12 cellular contexts compared by ENCODE assay signal in genomic region chr9:70589571-70590263, GRCh38.
DNase-seq lines count a peak whose midpoint lies in the region; ATAC-seq, FAIRE-seq and TF ChIP-seq lines count a peak whose summit lies in the region.
"Had no signal": no experiment of that assay in that cellular context is flagged by ENCODE, and none has a peak within 500 bp of the region (broad histone marks: within the 10 kb centered on the region; RNA-seq: fewer than 3 reads in every experiment).

No MANE protein-coding gene starts in this region.

- TF ChIP-seq CTCF in IMR-90 (conservative IDR thresholded peaks at IDR 0.05; ENCODE audit: low read depth, low read length): no peak
- TF ChIP-seq CTCF in lower lobe of right lung (IDR thresholded peaks at IDR 0.05): no peak
- no peak for TF ChIP-seq CTCF in stomach (IDR thresholded peaks at IDR 0.05)

- peak overlapping the region; percentile 99 for H2BK20ac ChIP-seq in IMR-90 (ENCODE audit: low read depth, low read length)

- peak overlapping the region; percentile 97 for H2BK120ac ChIP-seq in IMR-90 (ENCODE audit: low read depth, low read length)

- no peaks in the 10 kb centered on the region for H3K27me3 ChIP-seq in IMR-90 (ENCODE audit: control insufficient read depth, insufficient read depth, low read length)
- H3K27me3 ChIP-seq in lower lobe of right lung (ENCODE audit: low read depth): no peaks in the 10 kb centered on the region
- no peaks in the 10 kb centered on the region for H3K27me3 ChIP-seq in stomach

- H2AK5ac ChIP-seq in IMR-90 (ENCODE audit: low read depth, low read length): peak overlapping the region; percentile 92

- dilution Hi-C loops in IMR-90 (cut with HindIII; ENCODE audit: low sequenced_read_pairs, unreplicated experiment): no loop called here

- POLR2A ChIA-PET in IMR-90 (lab: Charles Lee; ENCODE audit: unreplicated experiment): no interaction called here

- peak overlapping the region; percentile 49 for H3K9ac ChIP-seq in IMR-90 (ENCODE audit: low read depth, low read length)

- H3K4me2 ChIP-seq in IMR-90 (ENCODE audit: low read depth, low read length): peak overlapping the region; percentile 45

- ATAC-seq in IMR-90 (ENCODE audit: low read depth) (peak; percentile 57), lower lobe of right lung (peak; percentile 58 to 81), GM19455 (IDR thresholded peaks at IDR 0.05; ENCODE audit: unreplicated experiment) (no peak), left lobe of liver (no peak)
- ATAC-seq: natural killer cell treated with Interleukin-12 subunit alpha and Interleukin-12 subunit beta and Interleukin-15 and Interleukin-18, amount 100 ng/mL, for 72 hours had no signal

- H3K36me3 ChIP-seq in IMR-90 (ENCODE audit: control insufficient read depth, insufficient read depth, low read length): no peaks in the 10 kb centered on the region
- no peaks in the 10 kb centered on the region for H3K36me3 ChIP-seq in lower lobe of right lung
- H3K36me3 ChIP-seq in stomach: no peaks in the 10 kb centered on the region

- H3K4me1 ChIP-seq in IMR-90 (ENCODE audit: control insufficient read depth, insufficient read depth, low read length): peaks cover 27% of the 10 kb centered on the region
- H3K4me1 ChIP-seq in lower lobe of right lung: peaks cover 26% of the 10 kb centered on the region
- peaks cover 0 to 52% (median 21%) of the 10 kb centered on the region in 4 donors for H3K4me1 ChIP-seq in stomach

- WGBS in IMR-90 (ENCODE audit: extremely low coverage in 2 of 2, insufficient read length in 1 of 2), 2 experiments: no CpG with 5 or more reads among the region's 7 CpGs
- 36 to 58% (median 50%) methylated on average over 7 of the region's 7 CpGs for WGBS in stomach, 5 donors

- peak overlapping the region; percentile 85 for H4K91ac ChIP-seq in IMR-90 (ENCODE audit: insufficient read depth, low read depth, low read length)

- peak overlapping the region; percentile 96 for H3K23ac ChIP-seq in IMR-90 (ENCODE audit: low read depth, low read length)

- H4K20me1 ChIP-seq in IMR-90 (ENCODE audit: insufficient read depth, low read length): no peaks in the 10 kb centered on the region

- peaks cover 0 to 9% of the 10 kb centered on the region in 2 experiments; a peak in 2 of 4 replicates for H3K79me1 ChIP-seq in IMR-90 (ENCODE audit: low read depth in 1 of 2, low read length in 2 of 2)

- DNase-seq in IMR-90: peak; percentile 90
- peak; percentile 50 for DNase-seq in dedifferentiated amniotic fluid mesenchymal stem cell (ENCODE audit: extremely low spot score)
- DNase-seq in lower lobe of right lung: no peak
- DNase-seq in stomach: no peak
- no peak for DNase-seq in HTR-8/SVneo (ENCODE audit: insufficient read length, low spot score)
- no peak for DNase-seq in left lobe of liver (ENCODE audit: low spot score)
- DNase-seq in stimulated activated CD4-positive, alpha-beta T cell treated with anti-CD3 and anti-CD28 coated beads, Interleukin-15, amount 100 ng/mL, for 24 hours: no peak
- DNase-seq: activated B cell treated with CpG ODN at 0.5 μM for 24 hours; activated naive CD4-positive, alpha-beta T cell; COR-L47 had no signal

- peak overlapping the region; percentile 78 for H3K18ac ChIP-seq in IMR-90 (ENCODE audit: low read depth, low read length)

- FAIRE-seq in HTR-8/SVneo (lab: Jason Lieb, UNC): no peak

- in situ Hi-C loops in IMR-90 (cut with MboI; ENCODE audit: low sequenced_read_pairs): loop anchor here (5.0 kb wide), 1 partner anchor 52 kb away; no protein-coding TSS in a partner anchor

- peak overlapping the region; percentile 98 for H3K4ac ChIP-seq in IMR-90 (ENCODE audit: low read depth, low read length)

- intact Hi-C loops in IMR-90 (cut with micrococcal nuclease) (loop anchor here (5.0 kb wide), 1 partner anchor 107 kb away; no protein-coding TSS in a partner anchor), lower lobe of right lung (cut with DNase I) (no loop called here), stomach (cut with DNase I; ENCODE audit: low total_unique reads) (no loop called here)

- no peak for TF ChIP-seq POLR2A in IMR-90 (IDR thresholded peaks at IDR 0.05; ENCODE audit: low read depth, low read length)
- TF ChIP-seq POLR2A in stomach (IDR thresholded peaks at IDR 0.05): no peak

- H4K5ac ChIP-seq in IMR-90 (ENCODE audit: low read depth, low read length): peak overlapping the region; percentile 81

- H2AFZ ChIP-seq in IMR-90 (replicated peaks; ENCODE audit: low read length, poor library complexity): peak overlapping the region; percentile 82

- H2BK15ac ChIP-seq in IMR-90 (ENCODE audit: low read depth, low read length): peak overlapping the region; percentile 97

- H3K4me3 ChIP-seq in IMR-90 (ENCODE audit: insufficient read depth, low read depth, low read length): no peak overlapping the region
- H3K4me3 ChIP-seq in lower lobe of right lung: no peak overlapping the region
- H3K4me3 ChIP-seq in stomach: no peak overlapping the region

- peaks cover 19% of the 10 kb centered on the region for H3K9me1 ChIP-seq in IMR-90 (ENCODE audit: insufficient read depth, low read length)

- CTCF ChIA-PET in IMR-90 (lab: Yijun Ruan, JAX): no interaction called here

- TF ChIP-seq RAD21 in IMR-90 (IDR thresholded peaks at IDR 0.05; ENCODE audit: low read length): no peak

- no peak for TF ChIP-seq EP300 in stomach (IDR thresholded peaks at IDR 0.05)

- H3K9me3 ChIP-seq in IMR-90 (ENCODE audit: control insufficient read depth, insufficient read depth, low read length): no peaks in the 10 kb centered on the region
- no peaks in the 10 kb centered on the region for H3K9me3 ChIP-seq in lower lobe of right lung
- H3K9me3 ChIP-seq in stomach: no peaks in the 10 kb centered on the region

- H3K27ac ChIP-seq in IMR-90 (ENCODE audit: insufficient read depth, low read length) (peak overlapping the region; percentile 95), lower lobe of right lung (peak overlapping the region; percentile 57), stomach (peak overlapping the region in 4 of 5 donors; percentile 75 to 86 (median 76))

- H3K56ac ChIP-seq in IMR-90 (ENCODE audit: extremely low read depth, insufficient read depth, low read length): peak overlapping the region; percentile 75

- H2BK5ac ChIP-seq in IMR-90 (ENCODE audit: low read depth, low read length, poor library complexity, severe bottlenecking): peak overlapping the region; percentile 87

- BruUV-seq in IMR-90 (replicated peaks; lab: Mats Ljungman, UMichigan): no TSS peak

- H4K8ac ChIP-seq in IMR-90 (ENCODE audit: low read depth in 2 of 2, low read length in 2 of 2): peak overlapping the region; percentile 30 to 79

- H2AK9ac ChIP-seq in IMR-90 (replicated peaks; ENCODE audit: low read depth, low read length, poor library complexity): peak overlapping the region; percentile 68

- H3K14ac ChIP-seq in IMR-90 (replicated peaks; ENCODE audit: low read depth, low read length): peak overlapping the region; percentile 78

TF ChIP-seq in IMR-90, 13 proteins besides CTCF, POLR2A, EP300 and RAD21:
- peak; percentile 34; the same call in 1 of the 2 replicates for TF ChIP-seq FOS (IDR thresholded peaks at IDR 0.05; ENCODE audit: low read depth, low read length)
- TF ChIP-seq MAFK (IDR thresholded peaks at IDR 0.05; ENCODE audit: low read depth, low read length): no peak
- TF ChIP-seq CEBPB (IDR thresholded peaks at IDR 0.05; ENCODE audit: low read depth, low read length): peak; percentile 67

Comparison
In these comparisons a context has a peak if more than half of its experiments do, and no peak if none do; other contexts are left out.
1. ATAC-seq: peak in IMR-90 (single experiment) and lower lobe of right lung (2 of 2); none in GM19455 (single experiment) and left lobe of liver (single experiment).
2. DNase-seq: peak in IMR-90 (single experiment) and dedifferentiated amniotic fluid mesenchymal stem cell (single experiment); none in lower lobe of right lung (single experiment), stomach (single experiment), HTR-8/SVneo (single experiment), left lobe of liver (single experiment) and stimulated activated CD4-positive, alpha-beta T cell treated with anti-CD3 and anti-CD28 coated beads, Interleukin-15, amount 100 ng/mL, for 24 hours (single experiment).
3. Peak in every context shown above with its lines, with median percentiles within 50 percentile points of each other: H3K27ac ChIP-seq.